In genomic region chr12:55715833-55716581, GRCh38 we compare ENCODE assay signal across 1 cellular context.
A peak's percentile ranks its signal among the peaks of the same experiment; 100 is the strongest.
TF ChIP-seq lines count a peak whose summit lies in the region.

Gene BLOC1S1, plus strand, starts transcription at chr12:55716046. Its CDS starts 6 bp downstream, at chr12:55716052.

TF ChIP-seq in K562, 482 proteins besides CTCF, POLR2A, EP300 and RAD21 (continued from another document and continues in another):
- peak; percentile 62 for TF ChIP-seq ZBTB40 (IDR thresholded peaks at IDR 0.05)
- no peak for TF ChIP-seq ZBTB40 (CRISPR knock-in tag; IDR thresholded peaks at IDR 0.05)
- peak; percentile 75 for TF ChIP-seq NFRKB (IDR thresholded peaks at IDR 0.05; ENCODE audit: low read depth)
- TF ChIP-seq FOXA3 (CRISPR knock-in tag; conservative IDR thresholded peaks at IDR 0.05 in 1 of 2, IDR thresholded peaks at IDR 0.05 in 1 of 2): no peak
- TF ChIP-seq ESRRA (IDR thresholded peaks at IDR 0.05; ENCODE audit: borderline replicate concordance, low read depth): peak; percentile 70
- peak; percentile 28; the same call in 1 of the 2 replicates for TF ChIP-seq PKNOX1 (IDR thresholded peaks at IDR 0.05)
- TF ChIP-seq COPS2 (conservative IDR thresholded peaks at IDR 0.05): no peak
- peak; percentile 71; the same call in 1 of the 2 replicates for TF ChIP-seq ZNF766 (CRISPR knock-in tag; conservative IDR thresholded peaks at IDR 0.05)
- TF ChIP-seq RUNX1 (IDR thresholded peaks at IDR 0.05; ENCODE audit: low read depth): peak; percentile 74; the same call in 1 of the 2 replicates
- TF ChIP-seq RB1 (IDR thresholded peaks at IDR 0.05; ENCODE audit: low read depth): peak; percentile 82
- TF ChIP-seq SUPT5H (IDR thresholded peaks at IDR 0.05): peak; percentile 66; the same call in 1 of the 2 replicates
- TF ChIP-seq KAT7 (CRISPR knock-in tag; IDR thresholded peaks at IDR 0.05; ENCODE audit: borderline replicate concordance): peak; percentile 89; the same call in 1 of the 2 replicates
- TF ChIP-seq LEF1 (IDR thresholded peaks at IDR 0.05): peak; percentile 86
- no peak for TF ChIP-seq ATF1 (CRISPR knock-in tag; IDR thresholded peaks at IDR 0.05)
- TF ChIP-seq ATF1 (tag; IDR thresholded peaks at IDR 0.05): peak; percentile 76
- TF ChIP-seq CREB1 (IDR thresholded peaks at IDR 0.05): no peak
- TF ChIP-seq CREB1 (CRISPR knock-in tag; IDR thresholded peaks at IDR 0.05): peak; percentile 57; the same call in 1 of the 2 replicates
- peak; percentile 73 for TF ChIP-seq HCFC1 (IDR thresholded peaks at IDR 0.05; ENCODE audit: low read depth, low read length)
- TF ChIP-seq PHF21A (IDR thresholded peaks at IDR 0.05; ENCODE audit: borderline replicate concordance, low read depth): peak; percentile 81
- TF ChIP-seq NRF1 (conservative IDR thresholded peaks at IDR 0.05 in 1 of 2, IDR thresholded peaks at IDR 0.05 in 1 of 2): 0 out of 4 replicates have a peak, but pooled peaks have one; percentile 18 to 29
- peak; percentile 99 for TF ChIP-seq SIN3A (IDR thresholded peaks at IDR 0.05; ENCODE audit: borderline replicate concordance in 2 of 2, control insufficient read depth in 1 of 2, low read depth in 2 of 2, low read length in 2 of 2)
- peak; percentile 42; the same call in 1 of the 2 replicates for TF ChIP-seq CC2D1A (IDR thresholded peaks at IDR 0.05)
- TF ChIP-seq MYNN (IDR thresholded peaks at IDR 0.05): 0 out of 2 replicates have a peak, but pooled peaks have one; percentile 23
- no peak for TF ChIP-seq MYNN (CRISPR knock-in tag; IDR thresholded peaks at IDR 0.05)
- TF ChIP-seq FOS (IDR thresholded peaks at IDR 0.05; ENCODE audit: extremely low read depth, insufficient read length): peak; percentile 57
- 0 out of 2 replicates have a peak, but pooled peaks have one; percentile 17 for TF ChIP-seq MTA1 (IDR thresholded peaks at IDR 0.05; ENCODE audit: borderline replicate concordance)
- TF ChIP-seq E4F1 (CRISPR knock-in tag; IDR thresholded peaks at IDR 0.05; ENCODE audit: borderline replicate concordance): no peak
- TF ChIP-seq FOXP1 (CRISPR knock-in tag; IDR thresholded peaks at IDR 0.05): peak; percentile 49; the same call in 1 of the 2 replicates
- peak; percentile 20; the same call in 1 of the 2 replicates for TF ChIP-seq TRIM28 (IDR thresholded peaks at IDR 0.05)
- peak; percentile 100 for TF ChIP-seq USF2 (CRISPR knock-in tag; IDR thresholded peaks at IDR 0.05)
- no peak for TF ChIP-seq ZBTB34 (CRISPR knock-in tag; IDR thresholded peaks at IDR 0.05)
- TF ChIP-seq ZNF764 (CRISPR knock-in tag; IDR thresholded peaks at IDR 0.05; ENCODE audit: low read depth): peak; percentile 37; the same call in 1 of the 2 replicates
- no peak for TF ChIP-seq DNMT1 (IDR thresholded peaks at IDR 0.05)
- no peak for TF ChIP-seq SLC30A9 (CRISPR knock-in tag; IDR thresholded peaks at IDR 0.05)
- peak; percentile 66; the same call in 1 of the 2 replicates for TF ChIP-seq E2F3 (CRISPR knock-in tag; IDR thresholded peaks at IDR 0.05)
- 0 out of 4 replicates have a peak, but pooled peaks of 1 of the 2 experiments have one; percentile 10 for TF ChIP-seq MLX (CRISPR knock-in tag; conservative IDR thresholded peaks at IDR 0.05)
- peak; percentile 59 for TF ChIP-seq ATF7 (IDR thresholded peaks at IDR 0.05)
- no peak for TF ChIP-seq FOXK1 (CRISPR knock-in tag; IDR thresholded peaks at IDR 0.05; ENCODE audit: borderline replicate concordance)
- TF ChIP-seq ETV5 (CRISPR knock-in tag; IDR thresholded peaks at IDR 0.05; ENCODE audit: low read depth): peak; percentile 90
- TF ChIP-seq KAT8 (IDR thresholded peaks at IDR 0.05; ENCODE audit: low read depth): peak; percentile 95
- peak; percentile 49 for TF ChIP-seq POLR2B (IDR thresholded peaks at IDR 0.05; ENCODE audit: low read depth, partially characterized antibody)
- 0 out of 2 replicates have a peak, but pooled peaks have one; percentile 1 for TF ChIP-seq THRB (CRISPR knock-in tag; conservative IDR thresholded peaks at IDR 0.05)
- TF ChIP-seq ZFX (CRISPR knock-in tag; IDR thresholded peaks at IDR 0.05): peak; percentile 100
- no peak for TF ChIP-seq PYGO2 (tag; IDR thresholded peaks at IDR 0.05)
- peak; percentile 69 for TF ChIP-seq MEF2A (IDR thresholded peaks at IDR 0.05; ENCODE audit: control insufficient read depth, low read depth, low read length)
- TF ChIP-seq C11orf30 (IDR thresholded peaks at IDR 0.05; ENCODE audit: low read depth): peak; percentile 99
- peak; percentile 80; the same call in 1 of the 2 replicates for TF ChIP-seq TFAP4 (CRISPR knock-in tag; IDR thresholded peaks at IDR 0.05; ENCODE audit: borderline replicate concordance)
- no peak for TF ChIP-seq RBM34 (IDR thresholded peaks at IDR 0.05; ENCODE audit: borderline replicate concordance, insufficient read depth, low read length)
